ENCODE assay signal across 8 cellular contexts in the genomic region with DNA sequence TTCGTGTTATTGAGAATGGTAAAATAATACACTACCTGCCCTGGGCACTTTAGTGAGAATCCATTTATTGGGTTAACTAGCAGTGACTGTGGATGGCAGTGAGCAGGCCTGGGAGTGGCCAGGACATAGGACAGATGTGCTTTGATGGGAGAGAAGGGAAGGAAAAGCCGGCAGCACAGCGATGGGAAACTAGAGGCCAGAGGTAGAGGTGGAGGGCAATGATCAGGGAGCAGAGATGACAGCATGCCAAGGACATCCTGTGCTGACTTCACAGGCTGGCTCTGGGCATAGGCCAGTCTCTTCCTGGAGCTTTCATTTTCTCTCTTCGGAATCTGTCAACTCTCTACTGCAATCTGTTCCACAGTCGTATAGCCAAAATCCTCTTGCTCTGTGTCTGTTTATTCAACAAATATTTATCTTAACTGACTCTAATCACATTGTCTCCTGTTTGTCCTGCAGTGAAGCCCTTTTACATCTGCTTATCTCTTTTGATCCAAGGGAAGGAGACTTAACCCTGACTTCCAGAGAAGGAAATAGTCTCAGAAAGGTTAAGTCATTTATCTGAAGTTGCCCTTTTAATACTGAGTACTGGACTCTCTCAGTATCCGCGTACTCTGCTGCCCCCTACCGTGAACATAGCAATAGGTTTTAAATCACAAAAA. TPM values are rescaled to one million over a fixed set of nuclear protein-coding genes. Genes with fewer than 3 reads are reported as not detected.
DNase-seq lines count a peak whose midpoint lies in the region; ATAC-seq and FAIRE-seq lines count a peak whose summit lies in the region.

No MANE protein-coding gene starts in this region.

- H3K9me3 ChIP-seq in MG63 (peaks cover 5% of the 10 kb centered on the region), subcutaneous abdominal adipose tissue (ENCODE audit: control insufficient read depth in 5 of 5, low read length in 5 of 5) (no peaks in the 10 kb centered on the region)

- in situ Hi-C loops in SK-MEL-5 (cut with HindIII; ENCODE audit: low pct_unique_long_range_greater_than_20kb, low sequenced_read_pairs), result no loop called here

- H3K27me3 ChIP-seq in MG63 (no peaks in the 10 kb centered on the region), subcutaneous abdominal adipose tissue (ENCODE audit: control insufficient read depth in 5 of 5, insufficient read depth in 4 of 5, low read length in 5 of 5) (no peaks in the 10 kb centered on the region)

- no peak for ATAC-seq in HG02798 (IDR thresholded peaks at IDR 0.05; ENCODE audit: poor library complexity, unreplicated experiment)

- peak; percentile 28 for FAIRE-seq in frontal cortex (lab: Jason Lieb, UNC)

- DNase-seq in DMS153 treated with DMSO at 0.1 percent for 48 hours (lab: John Stamatoyannopoulos, UW; ENCODE audit: unreplicated experiment) (peak; percentile 51), MG63 (peak; percentile 71), SK-MEL-5 (ENCODE audit: low read depth, low spot score) (peak; percentile 91), frontal cortex (ENCODE audit: low spot score in 2 of 2) (peak; percentile 43 to 63), occipital lobe (lab: John Stamatoyannopoulos, UW) (peak; percentile 41)
- DNase-seq in activated naive CD4-positive, alpha-beta T cell (lab: John Stamatoyannopoulos, UW), result peak; percentile 18 to 47 (median 33)

- H3K4me3 ChIP-seq in MG63 (no peak overlapping the region), subcutaneous abdominal adipose tissue (ENCODE audit: low read depth in 1 of 5, low read length in 5 of 5) (peak overlapping the region in 4 of 5 donors; percentile 33 to 53 (median 39))

- H3K4me1 ChIP-seq in subcutaneous abdominal adipose tissue (ENCODE audit: control insufficient read depth in 5 of 5, insufficient read depth in 5 of 5, low read length in 5 of 5), result peaks cover 0 to 7% (median 6%) of the 10 kb centered on the region in 5 donors

- H3K36me3 ChIP-seq in MG63 (no peaks in the 10 kb centered on the region), subcutaneous abdominal adipose tissue (ENCODE audit: control insufficient read depth in 5 of 5, insufficient read depth in 5 of 5, low read length in 5 of 5) (no peaks in the 10 kb centered on the region)

- peak overlapping the region in 4 of 5 donors; percentile 54 to 90 (median 71) for H3K9ac ChIP-seq in subcutaneous abdominal adipose tissue (ENCODE audit: low read length in 5 of 5)

- H3K27ac ChIP-seq in subcutaneous abdominal adipose tissue (ENCODE audit: low read depth, low read length), result peak overlapping the region; percentile 74

RNA-seq across cellular contexts. Expression of a gene that starts 18.4 kb away (rescaled TPM):
- total RNA-seq in MG63 (2014; rRNA removed; shearing (Covaris generic); ENCODE audit: low replicate concordance), result 43.2 and 52.3 TPM in 2 replicates
- total RNA-seq in SK-MEL-5 (2014; rRNA removed; shearing (Covaris generic)), result 0.24 and 0.32 TPM in 2 replicates
- 0.24 and 0.37 TPM in 2 replicates for polyA plus RNA-seq in SK-MEL-5 (2015; cell fraction: cytosol; rRNA removed)
- polyA plus RNA-seq in SK-MEL-5 (2015; cell fraction: nucleus; rRNA removed), result not detected in 2 replicates
- 102 TPM for total RNA-seq in frontal cortex
- total RNA-seq in occipital lobe, result 76.1 TPM

RNA-seq across cellular contexts. Expression of a gene that starts 36.2 kb away (rescaled TPM):
- total RNA-seq in MG63 (2014; rRNA removed; shearing (Covaris generic); ENCODE audit: low replicate concordance), result 40.0 and 53.8 TPM in 2 replicates
- total RNA-seq in SK-MEL-5 (2014; rRNA removed; shearing (Covaris generic)), result 41.0 and 45.2 TPM in 2 replicates
- polyA plus RNA-seq in SK-MEL-5 (2015; cell fraction: cytosol; rRNA removed), result 55.9 and 57.7 TPM in 2 replicates
- 5.5 and 9.2 TPM in 2 replicates for polyA plus RNA-seq in SK-MEL-5 (2015; cell fraction: nucleus; rRNA removed)
- total RNA-seq in frontal cortex (4.9 TPM), occipital lobe (4.7 TPM)

Comparison
In these comparisons a context has a peak if more than half of its experiments do, and no peak if none do; other contexts are left out.
1. DNase-seq: peak in every context shown above with its lines; median percentile 91 in SK-MEL-5; 71 in MG63; 53 in frontal cortex; 51 in DMS153 treated with DMSO at 0.1 percent for 48 hours; 41 in occipital lobe; 33 in activated naive CD4-positive, alpha-beta T cell.
2. RNA of a gene that starts 18.4 kb away (total RNA-seq): 102 TPM in frontal cortex (single experiment), 76.1 TPM in occipital lobe (single experiment) and 43.2 to 52.3 TPM in MG63; 0.24 to 0.32 TPM in SK-MEL-5; every median in the first group is over 10 times any median in the second.